In the genomic region with DNA sequence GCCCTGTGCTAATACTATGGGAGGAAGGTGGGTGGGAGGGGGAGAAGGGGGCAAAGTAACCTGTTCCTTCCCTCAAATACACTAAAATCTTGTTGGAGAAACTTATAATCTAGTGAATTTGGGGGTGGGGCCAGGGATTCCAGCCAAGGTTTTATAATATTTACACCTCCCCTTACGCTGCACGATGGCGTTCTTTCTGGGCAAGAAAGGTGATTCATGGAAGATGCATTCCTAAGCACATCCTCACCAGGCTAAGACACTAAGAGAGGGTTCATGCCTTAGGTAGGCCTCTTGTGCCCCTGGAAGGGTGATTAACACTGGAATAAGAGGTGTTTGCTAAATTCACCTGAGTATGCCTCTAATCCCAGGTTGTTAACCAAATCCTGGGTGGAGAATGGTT, we compare ENCODE assay signal across 19 cellular contexts.
"Had no signal": no experiment of that assay in that cellular context is flagged by ENCODE, and none has a peak within 500 bp of the region (broad histone marks: within the 10 kb centered on the region; RNA-seq: fewer than 3 reads in every experiment).

No MANE protein-coding gene starts in this region.

- H3K27ac ChIP-seq: right lobe of liver, spleen, WERI-Rb-1 had no signal

- H3K4me1 ChIP-seq: right lobe of liver, spleen had no signal

- H3K4me1 Mint-ChIP-seq: activated CD4-positive, alpha-beta T cell treated with anti-CD3 and anti-CD28 coated beads for 36 hours; natural killer cell; stimulated activated naive B cell treated with anti-CD40 and anti-IgM and Interleukin-4, amounts not matched to agents 10 μg/mL and 1 μg/mL and 100 μg/mL, for 72 hours had no signal

- H3K4me3 ChIP-seq: lung, right lobe of liver, spleen had no signal

- H3K36me3 Mint-ChIP-seq: natural killer cell; stimulated activated naive B cell treated with anti-CD40 and anti-IgM and Interleukin-4, amounts not matched to agents 10 μg/mL and 1 μg/mL and 100 μg/mL, for 72 hours had no signal

- DNase-seq: activated CD4-positive, alpha-beta T cell treated with anti-CD3 and anti-CD28 coated beads for 36 hours; activated CD8-positive, alpha-beta memory T cell treated with anti-CD3 and anti-CD28 coated beads, Interleukin-2, amount 50 U/mL, for 48 hours; activated CD8-positive, alpha-beta T cell treated with anti-CD3 and anti-CD28 coated beads, Interleukin-2, amount 10 ng/mL, durations not matched to agents 7 days and 5 days; activated naive CD4-positive, alpha-beta T cell; aorta; effector memory CD4-positive, alpha-beta T cell; hypothalamus; left cardiac atrium; natural killer cell; nucleus accumbens; right lobe of liver; spleen; stimulated activated CD4-positive, alpha-beta T cell treated with anti-CD3 and anti-CD28 coated beads, Interleukin-1b, Interleukin-23, amount 100 ng/mL, for 48 hours; stimulated activated naive B cell treated with anti-CD40 and anti-IgM and Interleukin-4, amounts not matched to agents 10 μg/mL and 1 μg/mL and 100 μg/mL, for 72 hours; T1000; WERI-Rb-1 had no signal

- FAIRE-seq: colon had no signal

- H3K4me3 Mint-ChIP-seq: activated CD4-positive, alpha-beta T cell treated with anti-CD3 and anti-CD28 coated beads for 36 hours; activated CD8-positive, alpha-beta T cell treated with anti-CD3 and anti-CD28 coated beads, Interleukin-2, amount 10 ng/mL, durations not matched to agents 7 days and 5 days; activated T-helper 1 cell treated with anti-CD3 and anti-CD28 coated beads, Interleukin-12 subunit alpha, Interleukin-12 subunit beta, Interleukin-2, Interleukin-4 antibody, amounts not matched to agents 30 ng/mL and 10 ng/mL and 1 ng/mL, durations not matched to agents 14 hours and 24 hours and 36 hours; natural killer cell; stimulated activated naive B cell treated with anti-CD40 and anti-IgM and Interleukin-4, amounts not matched to agents 10 μg/mL and 1 μg/mL and 100 μg/mL, for 72 hours had no signal

- ATAC-seq: activated CD4-positive, alpha-beta T cell treated with anti-CD3 and anti-CD28 coated beads for 36 hours; activated CD8-positive, alpha-beta T cell treated with anti-CD3 and anti-CD28 coated beads, Interleukin-2, amount 10 ng/mL, durations not matched to agents 7 days and 5 days; natural killer cell; right lobe of liver; stimulated activated naive B cell treated with anti-CD40 and anti-IgM and Interleukin-4, amounts not matched to agents 10 μg/mL and 1 μg/mL and 100 μg/mL, for 72 hours had no signal

- H3K9me3 ChIP-seq: right lobe of liver had no signal

- H3K27ac Mint-ChIP-seq: activated CD4-positive, alpha-beta T cell treated with anti-CD3 and anti-CD28 coated beads for 36 hours; activated CD8-positive, alpha-beta T cell treated with anti-CD3 and anti-CD28 coated beads, Interleukin-2, amount 10 ng/mL, durations not matched to agents 7 days and 5 days; activated T-helper 1 cell treated with anti-CD3 and anti-CD28 coated beads, Interleukin-12 subunit alpha, Interleukin-12 subunit beta, Interleukin-2, Interleukin-4 antibody, amounts not matched to agents 30 ng/mL and 10 ng/mL and 1 ng/mL, durations not matched to agents 14 hours and 24 hours and 36 hours; natural killer cell; stimulated activated naive B cell treated with anti-CD40 and anti-IgM and Interleukin-4, amounts not matched to agents 10 μg/mL and 1 μg/mL and 100 μg/mL, for 72 hours had no signal

- H3K27me3 ChIP-seq: right lobe of liver had no signal

- H3K36me3 ChIP-seq: right lobe of liver, spleen, WERI-Rb-1 had no signal
